In genomic region chr19:18502236-18502632, GRCh38 we compare ENCODE assay signal across 11 cellular contexts. TPM values are rescaled to one million over a fixed set of nuclear protein-coding genes. Genes with fewer than 3 reads are reported as not detected.
DNase-seq lines count a peak whose midpoint lies in the region; ATAC-seq and TF ChIP-seq lines count a peak whose summit lies in the region.
"Had no signal": no experiment of that assay in that cellular context is flagged by ENCODE, and none has a peak within 500 bp of the region (broad histone marks: within the 10 kb centered on the region; RNA-seq: fewer than 3 reads in every experiment).

No MANE protein-coding gene starts in this region.

- DNase-seq in right cardiac atrium, result peak in 1 of 3 donors; percentile 57
- no peak for DNase-seq in Right ventricle myocardium inferior (ENCODE audit: missing footprints)
- no peak for DNase-seq in dorsolateral prefrontal cortex
- no peak for DNase-seq in neuronal stem cell (ENCODE audit: low spot score)
- no peak for DNase-seq in upper lobe of right lung
- DNase-seq in SHP77 (lab: John Stamatoyannopoulos, UW), result no peak
- no peak for DNase-seq in HK-2 (ENCODE audit: unreplicated experiment)
- DNase-seq: NCI-H146, NCI-H524 treated with DMSO at 0.1 percent for 48 hours had no signal

- peak overlapping the region; percentile 63 for H3K9ac ChIP-seq in neuronal stem cell (ENCODE audit: low read depth, low read length, poor library complexity)

- H3K4me2 ChIP-seq in neuronal stem cell (ENCODE audit: insufficient read depth, low read length, poor library complexity, severe bottlenecking), result no peak overlapping the region

- no peaks in the 10 kb centered on the region for H3K27me3 ChIP-seq in right cardiac atrium (ENCODE audit: control insufficient read depth, insufficient read depth)
- H3K27me3 ChIP-seq in dorsolateral prefrontal cortex, result no peaks in the 10 kb centered on the region
- peaks cover 0 to 2% (median 0%) of the 10 kb centered on the region in 3 experiments for H3K27me3 ChIP-seq in neuronal stem cell (ENCODE audit: control insufficient read depth in 3 of 3, insufficient read depth in 3 of 3, low read depth in 1 of 3, low read length in 3 of 3)
- H3K27me3 ChIP-seq in upper lobe of right lung, result no peaks in the 10 kb centered on the region

- H4K91ac ChIP-seq in neuronal stem cell (ENCODE audit: low read depth, low read length, poor library complexity), result no peak overlapping the region

- H3K4me3 ChIP-seq in right cardiac atrium (ENCODE audit: low read length) (no peak overlapping the region), dorsolateral prefrontal cortex (no peak overlapping the region), neuronal stem cell (ENCODE audit: low read length in 2 of 2) (no peak overlapping the region), upper lobe of right lung (no peak overlapping the region)

- no peaks in the 10 kb centered on the region for H3K9me3 ChIP-seq in right cardiac atrium (ENCODE audit: control insufficient read depth, low read length)
- H3K9me3 ChIP-seq in neuronal stem cell (replicated peaks in 1 of 2; ENCODE audit: control insufficient read depth in 2 of 2, insufficient read depth in 1 of 2, low read depth in 1 of 2, low read length in 2 of 2), result no peaks in the 10 kb centered on the region
- H3K9me3 ChIP-seq in upper lobe of right lung, result no peaks in the 10 kb centered on the region

- H3K36me3 ChIP-seq in neuronal stem cell (replicated peaks in 1 of 2; ENCODE audit: control insufficient read depth in 2 of 2, insufficient read depth in 2 of 2, low read length in 2 of 2), result no peaks in the 10 kb centered on the region
- no peaks in the 10 kb centered on the region for H3K36me3 ChIP-seq in upper lobe of right lung

- no peak for TF ChIP-seq CTCF in dorsolateral prefrontal cortex (IDR thresholded peaks at IDR 0.05 in 54 of 56, conservative IDR thresholded peaks at IDR 0.05 in 2 of 56; ENCODE audit: low read depth in 1 of 56, partially characterized antibody in 56 of 56)
- TF ChIP-seq CTCF in upper lobe of right lung (IDR thresholded peaks at IDR 0.05), result no peak

- H3K27ac ChIP-seq in right cardiac atrium (ENCODE audit: low read length) (peak overlapping the region; percentile 19), dorsolateral prefrontal cortex (peak overlapping the region in 52 of 59 donors; percentile 15 to 97 (median 77)), neuronal stem cell (replicated peaks; ENCODE audit: low read length) (no peak overlapping the region), upper lobe of right lung (peak overlapping the region; percentile 60)

- intact Hi-C loops in right cardiac atrium (cut with DNase I), result no loop called here
- intact Hi-C loops in Right ventricle myocardium inferior (cut with DNase I), result loop anchor here (5.0 kb wide), 1 partner anchor 35 kb away; no protein-coding TSS in a partner anchor
- intact Hi-C loops in dorsolateral prefrontal cortex (cut with DNase I), result no loop called here
- intact Hi-C loops in upper lobe of right lung (cut with DNase I), result no loop called here

- peaks cover 67% of the 10 kb centered on the region for H3K4me1 ChIP-seq in right cardiac atrium (ENCODE audit: control insufficient read depth, insufficient read depth, low read length)
- H3K4me1 ChIP-seq in neuronal stem cell (ENCODE audit: control insufficient read depth in 2 of 2, insufficient read depth in 1 of 2, low read depth in 1 of 2, low read length in 2 of 2), result peaks cover 2 to 4% of the 10 kb centered on the region in 2 donors
- H3K4me1 ChIP-seq in upper lobe of right lung, result peaks cover 96% of the 10 kb centered on the region

- peak overlapping the region; percentile 59 for H3K4ac ChIP-seq in neuronal stem cell (ENCODE audit: low read length)

- peaks cover 23% of the 10 kb centered on the region for H3K79me1 ChIP-seq in neuronal stem cell (ENCODE audit: low read depth, low read length)

- H2AK5ac ChIP-seq in neuronal stem cell (ENCODE audit: low read depth, low read length), result no peak overlapping the region

- H2BK12ac ChIP-seq in neuronal stem cell (ENCODE audit: low read length), result no peak overlapping the region

- H2BK120ac ChIP-seq in neuronal stem cell (ENCODE audit: low read depth, low read length), result no peak overlapping the region

- no peak overlapping the region for H4K8ac ChIP-seq in neuronal stem cell (ENCODE audit: low read depth, low read length)

- no peak overlapping the region for H2BK15ac ChIP-seq in neuronal stem cell (ENCODE audit: low read length)

- 63% methylated on average over 6 of the region's 6 CpGs for WGBS in right cardiac atrium
- WGBS in neuronal stem cell (ENCODE audit: extremely low coverage in 2 of 2, insufficient read length in 2 of 2, insufficient replicate concordance in 1 of 2), 2 donors, result no CpG with 5 or more reads among the region's 6 CpGs

- no peak overlapping the region for H2AFZ ChIP-seq in neuronal stem cell (ENCODE audit: low read length)

- peak overlapping the region; percentile 49 for H3K23ac ChIP-seq in neuronal stem cell (ENCODE audit: low read depth, low read length, poor library complexity)

- H2BK5ac ChIP-seq in neuronal stem cell (ENCODE audit: low read length), result no peak overlapping the region

- no peak for ATAC-seq in right cardiac atrium
- no peak for ATAC-seq in Right ventricle myocardium inferior
- no peak for ATAC-seq in upper lobe of right lung
- no peak for ATAC-seq in GM18870 (IDR thresholded peaks at IDR 0.05; ENCODE audit: unreplicated experiment)
- ATAC-seq: Panc1 had no signal

- no peak overlapping the region for H3K18ac ChIP-seq in neuronal stem cell (ENCODE audit: low read length)

- H3K14ac ChIP-seq in neuronal stem cell (ENCODE audit: low read length), result no peak overlapping the region

RNA-seq across cellular contexts. Expression of gene ELL, which starts 19.6 kb away (rescaled TPM):
- total RNA-seq in right cardiac atrium (10 to 100 TPM; 12.6 to 19.0 (median 14.0) TPM), Right ventricle myocardium inferior (8.4 TPM), dorsolateral prefrontal cortex (10 to 100 TPM in 119 of 120 experiments, 1 to 10 TPM in 1; 9.4 to 22.3 (median 15.4) TPM), upper lobe of right lung (17.7 TPM)
- 9.3 TPM for polyA plus RNA-seq in right cardiac atrium
- 5.2 TPM for polyA plus RNA-seq in neuronal stem cell (2013, experiment 1 of 2)
- 5.2 TPM for polyA plus RNA-seq in neuronal stem cell (2013, experiment 2 of 2)

RNA-seq across cellular contexts. Expression of gene FKBP8, which starts 41.1 kb away (rescaled TPM):
- 100 to 1,000 TPM; 204 to 236 (median 213) TPM for total RNA-seq in right cardiac atrium
- 285 TPM for polyA plus RNA-seq in right cardiac atrium
- total RNA-seq in Right ventricle myocardium inferior, result 181 TPM
- total RNA-seq in dorsolateral prefrontal cortex, result 100 to 1,000 TPM; 391 to 680 (median 539) TPM
- polyA plus RNA-seq in neuronal stem cell (2013, experiment 1 of 2), result 215 TPM
- polyA plus RNA-seq in neuronal stem cell (2013, experiment 2 of 2), result 207 TPM
- total RNA-seq in upper lobe of right lung, result 201 TPM

RNA-seq across cellular contexts. Expression of gene KXD1, which starts 55.4 kb away (rescaled TPM):
- total RNA-seq in right cardiac atrium (10 to 100 TPM; 47.8 to 55.4 (median 52.2) TPM), Right ventricle myocardium inferior (50.3 TPM), dorsolateral prefrontal cortex (10 to 100 TPM; 46.5 to 90.8 (median 64.8) TPM), upper lobe of right lung (68.3 TPM)
- polyA plus RNA-seq in right cardiac atrium, result 49.0 TPM
- 150 TPM for polyA plus RNA-seq in neuronal stem cell (2013, experiment 1 of 2)
- 148 TPM for polyA plus RNA-seq in neuronal stem cell (2013, experiment 2 of 2)
